8 cellular contexts compared by ENCODE assay signal in genomic region chr21:31326478-31327247, GRCh38.
DNase-seq lines count a peak whose midpoint lies in the region; ATAC-seq lines count a peak whose summit lies in the region.

No MANE protein-coding gene starts in this region.

- peak; percentile 98 for ATAC-seq in HG03196 (IDR thresholded peaks at IDR 0.05; ENCODE audit: unreplicated experiment)

- DNase-seq in NCI-H1694 treated with DMSO at 0.1 percent for 48 hours (lab: John Stamatoyannopoulos, UW) (peak; percentile 32), NCI-H1694 (lab: John Stamatoyannopoulos, UW) (no peak), medulla oblongata (ENCODE audit: extremely low spot score) (peak; percentile 38), HCEC 1CT (no peak), superior temporal gyrus (ENCODE audit: extremely low spot score) (no peak), NCI-H774 (lab: John Stamatoyannopoulos, UW) (no peak)
- peak; percentile 40 for DNase-seq in activated CD4-positive, alpha-beta T cell treated with anti-CD3 and anti-CD28 coated beads for 4 hours

Comparison
In these comparisons a context has a peak if more than half of its experiments do, and no peak if none do; other contexts are left out.
1. DNase-seq: peak in NCI-H1694 treated with DMSO at 0.1 percent for 48 hours (single experiment), activated CD4-positive, alpha-beta T cell treated with anti-CD3 and anti-CD28 coated beads for 4 hours (2 of 2) and medulla oblongata (single experiment); none in NCI-H1694 (single experiment), HCEC 1CT (single experiment), superior temporal gyrus (single experiment) and NCI-H774 (single experiment).